ENCODE assay signal across 9 cellular contexts in the genomic region with DNA sequence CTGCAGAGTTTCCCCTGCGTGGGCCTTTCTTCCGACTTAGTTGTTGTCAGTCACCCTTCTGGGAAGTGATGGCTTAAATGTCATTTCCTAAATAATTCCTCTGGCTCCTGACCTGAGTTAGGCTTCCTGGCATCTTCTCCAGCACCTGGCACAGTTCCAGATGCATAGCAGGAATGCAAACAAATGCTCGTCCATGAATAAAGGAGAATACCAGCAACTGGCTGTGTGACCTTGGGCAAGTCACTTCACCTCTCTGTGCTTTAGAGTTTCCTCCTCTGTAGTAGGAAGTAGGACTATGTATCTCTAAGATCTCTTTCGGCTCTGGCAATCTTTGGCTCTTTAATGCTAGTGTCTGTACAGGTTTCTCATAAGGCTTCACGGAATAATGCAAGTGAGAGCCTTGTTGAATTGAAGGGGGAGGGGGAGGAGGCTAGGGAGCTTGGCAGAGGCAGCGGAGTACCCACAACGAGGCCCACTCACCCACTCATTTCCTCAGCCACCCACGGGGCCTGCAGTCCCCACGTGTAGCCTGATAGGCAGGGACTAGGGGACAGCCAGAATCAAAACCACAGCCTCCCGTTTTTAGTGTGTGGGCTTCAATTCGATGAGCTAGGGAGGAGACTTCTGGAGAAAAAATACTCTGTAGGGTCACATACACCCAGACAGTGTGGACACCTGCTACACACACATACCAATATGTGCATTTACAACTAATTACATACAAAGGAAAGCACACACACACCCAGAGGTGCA. TPM values are rescaled to one million over a fixed set of nuclear protein-coding genes. Genes with fewer than 3 reads are reported as not detected.
A peak's percentile ranks its signal among the peaks of the same experiment; 100 is the strongest.
DNase-seq lines count a peak whose midpoint lies in the region; ATAC-seq lines count a peak whose summit lies in the region.
"Had no signal": no experiment of that assay in that cellular context is flagged by ENCODE, and none has a peak within 500 bp of the region (broad histone marks: within the 10 kb centered on the region; RNA-seq: fewer than 3 reads in every experiment).

No MANE protein-coding gene starts in this region.

- CTCF ChIA-PET in activated CD8-positive, alpha-beta memory T cell treated with anti-CD3 and anti-CD28 coated beads, Interleukin-2, amount 10 ng/mL, durations not matched to agents 7 days and 5 days (lab: Charles Lee), result interaction anchor here (1.1 to 7.3 kb wide), 6 partner anchors 9 to 119 kb away, joined by 3 to 56 read pairs (median 24); a partner anchor contains a TSS

- no peaks in the 10 kb centered on the region for H3K9me3 Mint-ChIP-seq in activated CD8-positive, alpha-beta memory T cell treated with anti-CD3 and anti-CD28 coated beads, Interleukin-2, amount 10 ng/mL, durations not matched to agents 7 days and 5 days (ENCODE audit: low read depth)
- H3K9me3 Mint-ChIP-seq in activated T-cell treated with anti-CD3 and anti-CD28 coated beads, Interleukin-2, amount 50 U/mL, for 24 hours, result no peaks in the 10 kb centered on the region

- H3K27me3 Mint-ChIP-seq in activated CD8-positive, alpha-beta memory T cell treated with anti-CD3 and anti-CD28 coated beads, Interleukin-2, amount 10 ng/mL, durations not matched to agents 7 days and 5 days, result no peaks in the 10 kb centered on the region
- peaks cover 29% of the 10 kb centered on the region for H3K27me3 Mint-ChIP-seq in activated T-cell treated with anti-CD3 and anti-CD28 coated beads, Interleukin-2, amount 50 U/mL, for 24 hours

- DNase-seq in activated CD8-positive, alpha-beta memory T cell treated with anti-CD3 and anti-CD28 coated beads, Interleukin-2, amount 10 ng/mL, durations not matched to agents 7 days and 5 days, result peak; percentile 66
- DNase-seq in activated CD8-positive, alpha-beta memory T cell treated with anti-CD3 and anti-CD28 coated beads, Interleukin-2, amount 50 U/mL, for 4 hours, result no peak
- peak; percentile 50 for DNase-seq in activated T-cell treated with anti-CD3 and anti-CD28 coated beads, Interleukin-2, amount 50 U/mL, for 24 hours
- peak; percentile 17 to 38 for DNase-seq in stimulated activated CD8-positive, alpha-beta memory T cell treated with anti-CD3 and anti-CD28 coated beads, Interleukin-7, amount 100 ng/mL, for 4 hours (ENCODE audit: low read depth in 2 of 2)
- DNase-seq in AG20443 (ENCODE audit: low spot score) (no peak), cardiac septum (ENCODE audit: low spot score) (no peak), NCI-H226 (no peak)

- peak overlapping the region; percentile 22 for H3K4me3 Mint-ChIP-seq in activated CD8-positive, alpha-beta memory T cell treated with anti-CD3 and anti-CD28 coated beads, Interleukin-2, amount 10 ng/mL, durations not matched to agents 7 days and 5 days
- peak overlapping the region; percentile 53 for H3K4me3 Mint-ChIP-seq in activated T-cell treated with anti-CD3 and anti-CD28 coated beads, Interleukin-2, amount 50 U/mL, for 24 hours

- H3K27ac Mint-ChIP-seq in activated CD8-positive, alpha-beta memory T cell treated with anti-CD3 and anti-CD28 coated beads, Interleukin-2, amount 10 ng/mL, durations not matched to agents 7 days and 5 days, result peak overlapping the region; percentile 95
- H3K27ac Mint-ChIP-seq in activated T-cell treated with anti-CD3 and anti-CD28 coated beads, Interleukin-2, amount 50 U/mL, for 24 hours, result peak overlapping the region; percentile 68

- intact Hi-C loops in cardiac septum (cut with DNase I), result no loop called here

- peak; percentile 6 for ATAC-seq in activated CD8-positive, alpha-beta memory T cell treated with anti-CD3 and anti-CD28 coated beads, Interleukin-2, amount 10 ng/mL, durations not matched to agents 7 days and 5 days
- peak; percentile 9 for ATAC-seq in HG03432 (IDR thresholded peaks at IDR 0.05; ENCODE audit: unreplicated experiment)
- ATAC-seq: HCT116 had no signal

- peaks cover 1% of the 10 kb centered on the region for H3K36me3 Mint-ChIP-seq in activated CD8-positive, alpha-beta memory T cell treated with anti-CD3 and anti-CD28 coated beads, Interleukin-2, amount 10 ng/mL, durations not matched to agents 7 days and 5 days
- no peaks in the 10 kb centered on the region for H3K36me3 Mint-ChIP-seq in activated T-cell treated with anti-CD3 and anti-CD28 coated beads, Interleukin-2, amount 50 U/mL, for 24 hours (ENCODE audit: low read depth)

- H3K4me1 Mint-ChIP-seq in activated CD8-positive, alpha-beta memory T cell treated with anti-CD3 and anti-CD28 coated beads, Interleukin-2, amount 10 ng/mL, durations not matched to agents 7 days and 5 days, result peaks cover 82% of the 10 kb centered on the region
- peaks cover 74% of the 10 kb centered on the region for H3K4me1 Mint-ChIP-seq in activated T-cell treated with anti-CD3 and anti-CD28 coated beads, Interleukin-2, amount 50 U/mL, for 24 hours (ENCODE audit: low read depth)

RNA-seq across cellular contexts. Expression of a gene that starts 48.1 kb away (rescaled TPM):
- 10 to 100 TPM; 41.6 to 50.3 TPM for total RNA-seq in activated CD8-positive, alpha-beta memory T cell treated with anti-CD3 and anti-CD28 coated beads, Interleukin-2, amount 10 ng/mL, durations not matched to agents 7 days and 5 days
- total RNA-seq in cardiac septum, result 7.4 TPM

Comparison
In these comparisons a context has a peak if more than half of its experiments do, and no peak if none do; other contexts are left out.
1. DNase-seq: peak in activated CD8-positive, alpha-beta memory T cell treated with anti-CD3 and anti-CD28 coated beads, Interleukin-2, amount 10 ng/mL, durations not matched to agents 7 days and 5 days (single experiment), activated T-cell treated with anti-CD3 and anti-CD28 coated beads, Interleukin-2, amount 50 U/mL, for 24 hours (single experiment) and stimulated activated CD8-positive, alpha-beta memory T cell treated with anti-CD3 and anti-CD28 coated beads, Interleukin-7, amount 100 ng/mL, for 4 hours (2 of 2); none in activated CD8-positive, alpha-beta memory T cell treated with anti-CD3 and anti-CD28 coated beads, Interleukin-2, amount 50 U/mL, for 4 hours (single experiment), AG20443 (single experiment), cardiac septum (single experiment) and NCI-H226 (single experiment).